ENCODE assay signal across 1 cellular context in genomic region chr17:78358538-78359215, GRCh38.
TF ChIP-seq lines count a peak whose summit lies in the region.

No MANE protein-coding gene starts in this region.

TF ChIP-seq in IMR-90, 13 proteins besides CTCF, POLR2A, EP300 and RAD21 (continued from another document):
- TF ChIP-seq ELK1 (IDR thresholded peaks at IDR 0.05; ENCODE audit: borderline replicate concordance, low read depth, low read length) (no peak), MAZ (IDR thresholded peaks at IDR 0.05; ENCODE audit: borderline replicate concordance, low read depth, low read length) (no peak), SMC3 (IDR thresholded peaks at IDR 0.05; ENCODE audit: low read depth, low read length) (no peak), FOS (IDR thresholded peaks at IDR 0.05; ENCODE audit: low read depth, low read length) (no peak), BHLHE40 (IDR thresholded peaks at IDR 0.05; ENCODE audit: low read depth, low read length) (no peak), CEBPB (IDR thresholded peaks at IDR 0.05; ENCODE audit: low read depth, low read length) (no peak), RCOR1 (IDR thresholded peaks at IDR 0.05; ENCODE audit: insufficient replicate concordance, low read length) (no peak)
